Comparison of ENCODE assay signal across 1 cellular context in genomic region chr13:24512208-24513068, GRCh38.
TF ChIP-seq lines count a peak whose summit lies in the region.

TSS of gene PARP4 (minus strand) at chr13:24512778. CDS start at chr13:24503776, 9,002 bp downstream.

TF ChIP-seq in SK-N-SH, 30 proteins besides CTCF, POLR2A, EP300 and RAD21 (continued from another document):
- TF ChIP-seq USF2 (IDR thresholded peaks at IDR 0.05; ENCODE audit: borderline replicate concordance, low read depth, low read length): no peak
